In genomic region chr5:69010443-69010842, GRCh38 we compare ENCODE assay signal across 1 cellular context.
TF ChIP-seq lines count a peak whose summit lies in the region.

No MANE protein-coding gene starts in this region.

TF ChIP-seq in SK-N-SH treated with all-trans-retinoic acid at 6 μM for 48 hours, 23 proteins besides CTCF, POLR2A, EP300 and RAD21 (continued from another document):
- TF ChIP-seq CSRNP3 (CRISPR knock-in tag; IDR thresholded peaks at IDR 0.05) (no peak), ZFP30 (CRISPR knock-in tag; IDR thresholded peaks at IDR 0.05) (no peak), ZC3H10 (CRISPR knock-in tag; IDR thresholded peaks at IDR 0.05) (no peak), SNAI2 (CRISPR knock-in tag; IDR thresholded peaks at IDR 0.05) (no peak), ARNTL (CRISPR knock-in tag; IDR thresholded peaks at IDR 0.05; ENCODE audit: borderline replicate concordance, low read depth) (no peak), ZNF70 (CRISPR knock-in tag; IDR thresholded peaks at IDR 0.05) (no peak)
- TF ChIP-seq, protein P1, sequence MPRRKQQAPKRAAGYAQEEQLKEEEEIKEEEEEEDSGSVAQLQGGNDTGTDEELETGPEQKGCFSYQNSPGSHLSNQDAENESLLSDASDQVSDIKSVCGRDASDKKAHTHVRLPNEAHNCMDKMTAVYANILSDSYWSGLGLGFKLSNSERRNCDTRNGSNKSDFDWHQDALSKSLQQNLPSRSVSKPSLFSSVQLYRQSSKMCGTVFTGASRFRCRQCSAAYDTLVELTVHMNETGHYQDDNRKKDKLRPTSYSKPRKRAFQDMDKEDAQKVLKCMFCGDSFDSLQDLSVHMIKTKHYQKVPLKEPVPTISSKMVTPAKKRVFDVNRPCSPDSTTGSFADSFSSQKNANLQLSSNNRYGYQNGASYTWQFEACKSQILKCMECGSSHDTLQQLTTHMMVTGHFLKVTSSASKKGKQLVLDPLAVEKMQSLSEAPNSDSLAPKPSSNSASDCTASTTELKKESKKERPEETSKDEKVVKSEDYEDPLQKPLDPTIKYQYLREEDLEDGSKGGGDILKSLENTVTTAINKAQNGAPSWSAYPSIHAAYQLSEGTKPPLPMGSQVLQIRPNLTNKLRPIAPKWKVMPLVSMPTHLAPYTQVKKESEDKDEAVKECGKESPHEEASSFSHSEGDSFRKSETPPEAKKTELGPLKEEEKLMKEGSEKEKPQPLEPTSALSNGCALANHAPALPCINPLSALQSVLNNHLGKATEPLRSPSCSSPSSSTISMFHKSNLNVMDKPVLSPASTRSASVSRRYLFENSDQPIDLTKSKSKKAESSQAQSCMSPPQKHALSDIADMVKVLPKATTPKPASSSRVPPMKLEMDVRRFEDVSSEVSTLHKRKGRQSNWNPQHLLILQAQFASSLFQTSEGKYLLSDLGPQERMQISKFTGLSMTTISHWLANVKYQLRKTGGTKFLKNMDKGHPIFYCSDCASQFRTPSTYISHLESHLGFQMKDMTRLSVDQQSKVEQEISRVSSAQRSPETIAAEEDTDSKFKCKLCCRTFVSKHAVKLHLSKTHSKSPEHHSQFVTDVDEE (CRISPR knock-in tag; IDR thresholded peaks at IDR 0.05): no peak
